ENCODE assay signal across 21 cellular contexts in the genomic region with DNA sequence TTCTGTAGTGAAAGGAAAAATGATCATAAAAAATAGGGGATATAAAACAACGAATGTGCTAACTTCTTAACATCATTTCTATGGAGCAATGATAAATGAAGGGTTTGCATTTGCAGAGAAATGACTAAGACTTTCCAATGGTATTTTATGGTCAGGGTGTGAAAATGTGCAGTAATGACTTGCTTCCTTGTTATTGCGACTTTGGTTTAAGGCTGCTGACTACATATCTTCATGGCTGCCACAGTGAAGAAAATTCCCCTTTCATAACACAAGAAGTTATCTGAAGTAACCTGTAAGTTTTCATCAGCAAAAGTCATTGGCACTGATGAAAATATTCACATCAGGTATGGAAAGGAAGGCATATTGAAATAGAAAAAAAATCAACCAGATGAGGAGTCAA.
"Had no signal": no experiment of that assay in that cellular context is flagged by ENCODE, and none has a peak within 500 bp of the region (broad histone marks: within the 10 kb centered on the region; RNA-seq: fewer than 3 reads in every experiment).

No MANE protein-coding gene starts in this region.

- H3K4me1 Mint-ChIP-seq: endodermal cell, nephron had no signal

- ATAC-seq: esophagus mucosa; gastrocnemius medialis; left lobe of liver; naive thymus-derived CD4-positive, alpha-beta T cell; sciatic nerve had no signal

- H3K27ac Mint-ChIP-seq: dendritic cell treated with granulocyte-macrophage colony-stimulating factor and Interleukin-4, amounts not matched to agents 40 ng/mL and 50 ng/mL, for 4 days; endodermal cell; naive thymus-derived CD4-positive, alpha-beta T cell; nephron had no signal

- H3K4me3 Mint-ChIP-seq: dendritic cell treated with granulocyte-macrophage colony-stimulating factor and Interleukin-4, amounts not matched to agents 40 ng/mL and 50 ng/mL, for 4 days; endodermal cell; nephron had no signal

- H3K27me3 Mint-ChIP-seq: dendritic cell treated with granulocyte-macrophage colony-stimulating factor and Interleukin-4, amounts not matched to agents 40 ng/mL and 50 ng/mL, for 4 days had no signal

- H3K36me3 Mint-ChIP-seq: naive thymus-derived CD4-positive, alpha-beta T cell had no signal

- DNase-seq: colonic mucosa; effector CD8-positive, alpha-beta T cell; endodermal cell; foreskin fibroblast; gastrocnemius medialis; head of caudate nucleus; kidney; mesendoderm; midbrain; naive thymus-derived CD4-positive, alpha-beta T cell; nucleus accumbens; stimulated activated CD4-positive, alpha-beta T cell treated with anti-CD3 and anti-CD28 coated beads, Interleukin-12 subunit alpha, Interleukin-12 subunit beta, amount 100 ng/mL, for 4 hours; stimulated activated CD4-positive, alpha-beta T cell treated with anti-CD3 and anti-CD28 coated beads, Interleukin-1b, Interleukin-23, amount 100 ng/mL, for 48 hours; stimulated activated CD4-positive, alpha-beta T cell treated with anti-CD3 and anti-CD28 coated beads, Interleukin-4, amount 100 ng/mL, for 1 hour; stimulated activated CD8-positive, alpha-beta memory T cell treated with anti-CD3 and anti-CD28 coated beads, Interleukin-4, amount 100 ng/mL, for 48 hours; stimulated activated naive CD4-positive, alpha-beta T cell treated with Interleukin-2 at 50 U/mL for 16 hours had no signal
